In the genomic region with DNA sequence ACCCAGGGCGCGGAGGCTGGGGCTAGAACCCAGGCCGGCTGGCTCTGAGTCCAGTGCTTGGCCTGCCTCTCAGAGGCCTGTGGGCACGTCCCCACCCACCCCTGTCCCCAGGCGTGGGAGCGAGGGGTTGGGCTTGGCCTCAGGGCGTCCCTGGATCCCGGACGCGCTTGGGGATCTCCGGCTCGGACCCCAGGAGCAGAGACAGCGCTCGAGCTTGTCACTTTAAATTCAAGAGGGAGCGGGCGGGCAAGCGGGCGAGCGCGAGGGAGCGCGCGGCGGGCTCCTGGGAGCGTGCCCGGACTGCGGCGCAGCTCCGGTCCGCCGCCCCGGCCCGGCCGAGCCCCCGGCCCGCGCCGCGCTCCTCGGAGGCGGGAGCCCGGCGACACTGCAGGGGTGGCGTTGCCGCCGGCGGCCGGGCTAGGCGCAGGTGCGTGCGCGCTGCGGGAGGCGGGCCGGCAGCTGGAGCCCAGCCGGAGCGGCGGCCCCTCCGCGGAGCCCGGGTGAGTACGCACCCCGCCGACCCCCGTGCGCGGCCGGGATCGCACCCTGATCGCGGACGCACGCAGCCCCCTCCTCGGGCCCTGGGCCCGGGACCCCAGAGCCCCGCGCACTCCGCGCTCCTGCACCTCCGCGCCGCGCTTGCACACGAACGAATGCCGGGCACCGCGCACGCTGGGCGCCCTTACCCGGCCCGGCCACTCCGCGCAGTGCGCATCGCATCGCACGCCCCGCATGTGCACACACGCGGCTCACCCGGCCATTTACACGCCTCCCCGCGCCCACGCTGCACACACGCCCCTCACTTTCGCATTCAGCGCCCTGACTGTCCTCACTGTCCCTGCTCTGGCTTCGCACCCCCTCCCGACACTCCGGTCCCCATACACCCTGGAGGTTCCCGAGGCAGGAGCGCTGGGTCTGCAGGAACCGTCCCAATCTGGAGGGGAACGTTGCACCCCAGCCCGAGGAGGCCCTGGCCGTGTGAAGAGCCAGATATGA, we compare ENCODE assay signal across 8 cellular contexts. TPM values are rescaled to one million over a fixed set of nuclear protein-coding genes. Genes with fewer than 3 reads are reported as not detected.
DNase-seq lines count a peak whose midpoint lies in the region; ATAC-seq and TF ChIP-seq lines count a peak whose summit lies in the region.

Gene SYT12 (plus strand): TSS at position 174 of the 996 bp plus-strand sequence. CDS start 7,011 bp downstream, outside the sequence.

- H3K9me3 ChIP-seq in parathyroid adenoma (ENCODE audit: control insufficient read depth, low read length): no peaks in the 10 kb centered on the region

- CTCF ChIA-PET in activated B cell treated with CpG ODN at 0.5 μM for 24 hours (lab: Charles Lee): no interaction called here

- peaks cover 19% of the 10 kb centered on the region for H3K4me1 ChIP-seq in parathyroid adenoma

- H3K27ac ChIP-seq in parathyroid adenoma: peak within 1 kb of the TSS; percentile 96

- DNase-seq in DMS53 (lab: John Stamatoyannopoulos, UW) (peak; percentile 60), DMS53 treated with DMSO at 0.1 percent for 48 hours (lab: John Stamatoyannopoulos, UW; ENCODE audit: unreplicated experiment) (no peak), activated B cell treated with CpG ODN at 0.5 μM for 24 hours (no peak), fibroblast of pulmonary artery (ENCODE audit: low read depth) (peak; percentile 9), SHP77 (lab: John Stamatoyannopoulos, UW) (no peak), NCI-H1048 (lab: John Stamatoyannopoulos, UW) (no peak)

- peak within 1 kb of the TSS; percentile 64 for H2AFZ ChIP-seq in parathyroid adenoma

- POLR2A ChIA-PET in activated B cell treated with CpG ODN at 0.5 μM for 24 hours (lab: Charles Lee): interaction anchor here (0.6 kb wide), 1 partner anchor 327 kb away, joined by 4 read pairs; no protein-coding TSS in a partner anchor

- no peak for TF ChIP-seq CTCF in activated B cell treated with CpG ODN at 0.5 μM for 24 hours (IDR thresholded peaks at IDR 0.05)
- TF ChIP-seq CTCF in fibroblast of pulmonary artery (IDR thresholded peaks at IDR 0.05; ENCODE audit: low read length, missing control alignments): no peak
- no peak for TF ChIP-seq CTCF in parathyroid adenoma (IDR thresholded peaks at IDR 0.05)

- peak within 1 kb of the TSS; percentile 29 for H3K4me3 ChIP-seq in fibroblast of pulmonary artery (replicated peaks; ENCODE audit: low read depth, low read length)
- peak within 1 kb of the TSS; percentile 71 for H3K4me3 ChIP-seq in parathyroid adenoma (ENCODE audit: low read depth, low read length)

- peak within 1 kb of the TSS; percentile 74 for H3K4me3 Mint-ChIP-seq in activated B cell treated with CpG ODN at 0.5 μM for 24 hours

- peaks cover 36% of the 10 kb centered on the region for H3K4me1 Mint-ChIP-seq in activated B cell treated with CpG ODN at 0.5 μM for 24 hours

- intact Hi-C loops in activated B cell treated with CpG ODN at 0.5 μM for 24 hours (cut with micrococcal nuclease): no loop called here

- H3K27me3 Mint-ChIP-seq in activated B cell treated with CpG ODN at 0.5 μM for 24 hours: peaks cover 54% of the 10 kb centered on the region

- H3K27me3 ChIP-seq in parathyroid adenoma (ENCODE audit: control insufficient read depth, insufficient read depth, low read length): no peaks in the 10 kb centered on the region

- ATAC-seq in activated B cell treated with CpG ODN at 0.5 μM for 24 hours (ENCODE audit: low read depth) (no peak), HG02759 (IDR thresholded peaks at IDR 0.05; ENCODE audit: unreplicated experiment) (no peak)

- no peak within 1 kb of the TSS for H3K27ac Mint-ChIP-seq in activated B cell treated with CpG ODN at 0.5 μM for 24 hours

- H3K36me3 ChIP-seq in parathyroid adenoma (ENCODE audit: control insufficient read depth, insufficient read depth, low read length): no peaks in the 10 kb centered on the region

- no peaks in the 10 kb centered on the region for H3K36me3 Mint-ChIP-seq in activated B cell treated with CpG ODN at 0.5 μM for 24 hours (ENCODE audit: low read depth)

- H3K9me3 Mint-ChIP-seq in activated B cell treated with CpG ODN at 0.5 μM for 24 hours: peaks cover 2% of the 10 kb centered on the region

- peak within 1 kb of the TSS; percentile 87 for H3K4me2 ChIP-seq in parathyroid adenoma (ENCODE audit: low read length)

- peaks cover 13% of the 10 kb centered on the region for H3K79me2 ChIP-seq in parathyroid adenoma

- H3K9ac ChIP-seq in parathyroid adenoma: peak within 1 kb of the TSS; percentile 53

RNA-seq across cellular contexts. Expression of gene SYT12, which starts in this region (rescaled TPM):
- total RNA-seq in activated B cell treated with CpG ODN at 0.5 μM for 24 hours: not detected in 2 replicates

Comparison
In these comparisons a context has a peak if more than half of its experiments do, and no peak if none do; other contexts are left out.
1. DNase-seq: peak in DMS53 (single experiment) and fibroblast of pulmonary artery (single experiment); none in DMS53 treated with DMSO at 0.1 percent for 48 hours (single experiment), activated B cell treated with CpG ODN at 0.5 μM for 24 hours (single experiment), SHP77 (0 of 2) and NCI-H1048 (single experiment).